Comparison of ENCODE assay signal across 25 cellular contexts in the genomic region with DNA sequence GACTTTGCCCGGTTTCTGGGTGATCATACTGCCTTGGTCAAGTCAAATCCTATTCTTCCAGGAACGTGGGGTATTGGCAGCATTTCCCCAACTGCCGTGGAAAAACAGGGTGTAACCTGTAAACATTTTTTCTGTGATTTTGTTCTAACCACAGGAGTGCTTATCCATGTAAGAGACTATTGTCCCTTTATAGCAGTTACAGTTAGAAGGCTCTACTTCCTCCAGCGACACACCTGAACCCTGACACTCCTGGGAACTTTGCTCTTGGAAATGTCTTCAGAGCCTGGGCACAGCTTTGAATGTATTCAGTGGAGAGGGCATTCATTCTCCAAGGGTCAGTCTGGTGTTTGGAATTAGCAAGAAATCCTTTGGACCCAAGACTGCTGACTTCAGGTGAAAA. TPM values are rescaled to one million over a fixed set of nuclear protein-coding genes. Genes with fewer than 3 reads are reported as not detected.
"Had no signal": no experiment of that assay in that cellular context is flagged by ENCODE, and none has a peak within 500 bp of the region (broad histone marks: within the 10 kb centered on the region; RNA-seq: fewer than 3 reads in every experiment).

No MANE protein-coding gene starts in this region.

- DNase-seq: dorsolateral prefrontal cortex; effector CD8-positive, alpha-beta T cell; endodermal cell; foreskin fibroblast; gastrocnemius medialis; head of caudate nucleus; kidney; left lung; mesenchymal stem cell; naive thymus-derived CD4-positive, alpha-beta T cell; stimulated activated CD4-positive, alpha-beta T cell treated with anti-CD3 and anti-CD28 coated beads, Interleukin-2, amount 100 ng/mL, for 24 hours; stimulated activated CD4-positive, alpha-beta T cell treated with anti-CD3 and anti-CD28 coated beads, Interleukin-4, amount 100 ng/mL, for 24 hours; stimulated activated naive CD8-positive, alpha-beta T cell treated with anti-CD3 and anti-CD28 coated beads, Interleukin-15, Interleukin-2, amounts not matched to agents 100 U/mL and 50 U/mL, for 24 hours; substantia nigra; testis; tibial artery; upper lobe of right lung; uterus had no signal

- ATAC-seq: esophagus mucosa; gastrocnemius medialis; left lung; naive thymus-derived CD4-positive, alpha-beta T cell; sciatic nerve; stimulated activated effector memory CD8-positive, alpha-beta T cell treated with anti-CD3 and anti-CD28 coated beads, Interleukin-12 subunit alpha, Interleukin-12 subunit beta, amount 100 ng/mL, for 72 hours; stimulated activated naive CD8-positive, alpha-beta T cell treated with anti-CD3 and anti-CD28 coated beads, Interleukin-15, Interleukin-2, amounts not matched to agents 100 U/mL and 50 U/mL, for 24 hours; upper lobe of right lung had no signal

- H3K27me3 ChIP-seq: gastrocnemius medialis, neural progenitor cell, right atrium auricular region, testis, tibial artery, upper lobe of right lung, uterus had no signal

- H3K9ac ChIP-seq: neural progenitor cell had no signal

- H3K4me1 ChIP-seq: left lung, prostate gland, right atrium auricular region, uterus had no signal

- H3K27ac ChIP-seq: dorsolateral prefrontal cortex, epithelial cell of prostate, gastrocnemius medialis, left lung, neural progenitor cell, prostate gland, right atrium auricular region, testis, tibial artery, upper lobe of right lung, uterus had no signal

- H3K4me3 ChIP-seq: dorsolateral prefrontal cortex, gastrocnemius medialis, left lung, neural progenitor cell, prostate gland, right atrium auricular region, testis, tibial artery, upper lobe of right lung, uterus had no signal

- FAIRE-seq: kidney had no signal

- H3K9me3 ChIP-seq: gastrocnemius medialis, left lung, prostate gland, right atrium auricular region, testis, tibial artery, upper lobe of right lung, uterus had no signal

- H3K36me3 ChIP-seq: gastrocnemius medialis, left lung, neural progenitor cell, prostate gland, right atrium auricular region, tibial artery, upper lobe of right lung, uterus had no signal

RNA-seq across cellular contexts. Expression of gene ARHGEF10L, which starts 26.4 kb away (rescaled TPM):
- polyA plus RNA-seq: naive thymus-derived CD4-positive, alpha-beta T cell had no signal
